Comparison of ENCODE assay signal across 9 cellular contexts in genomic region chr11:112016088-112016764, GRCh38. TPM values are rescaled to one million over a fixed set of nuclear protein-coding genes. Genes with fewer than 3 reads are reported as not detected.
DNase-seq lines count a peak whose midpoint lies in the region; ATAC-seq and TF ChIP-seq lines count a peak whose summit lies in the region.
"Had no signal": no experiment of that assay in that cellular context is flagged by ENCODE, and none has a peak within 500 bp of the region (broad histone marks: within the 10 kb centered on the region; RNA-seq: fewer than 3 reads in every experiment).

No MANE protein-coding gene starts in this region.

- peaks cover 33% of the 10 kb centered on the region for H3K4me1 ChIP-seq in OCI-LY3 (ENCODE audit: low read length)

- no peaks in the 10 kb centered on the region for H4K20me1 ChIP-seq in OCI-LY3 (ENCODE audit: insufficient read depth, low read length)

- peak overlapping the region; percentile 94 for H3K4me2 ChIP-seq in OCI-LY3 (ENCODE audit: low read length)

- H3K36me3 Mint-ChIP-seq in memory B cell (no peaks in the 10 kb centered on the region), T-helper 17 cell (ENCODE audit: low read depth) (no peaks in the 10 kb centered on the region)
- H3K36me3 Mint-ChIP-seq in natural killer cell treated with Interleukin-12 subunit alpha and Interleukin-12 subunit beta and Interleukin-15 and Interleukin-18, amount 100 ng/mL, for 72 hours, result no peaks in the 10 kb centered on the region
- H3K36me3 Mint-ChIP-seq: naive B cell had no signal

- H3K27me3 ChIP-seq in OCI-LY3 (ENCODE audit: low read depth, low read length), result no peaks in the 10 kb centered on the region

- no peaks in the 10 kb centered on the region for H3K79me2 ChIP-seq in OCI-LY3 (ENCODE audit: low read length)

- ATAC-seq in GM18508 (IDR thresholded peaks at IDR 0.05; ENCODE audit: insufficient read depth, unreplicated experiment) (peak; percentile 64), HG02588 (IDR thresholded peaks at IDR 0.05; ENCODE audit: unreplicated experiment) (peak; percentile 82), memory B cell (ENCODE audit: low read depth) (peak; percentile 85), T-helper 17 cell (no peak)
- no peak for ATAC-seq in natural killer cell treated with Interleukin-12 subunit alpha and Interleukin-12 subunit beta and Interleukin-15 and Interleukin-18, amount 100 ng/mL, for 72 hours

- H3K4me3 Mint-ChIP-seq in memory B cell (peak overlapping the region; percentile 82), T-helper 17 cell (no peak overlapping the region)
- no peak overlapping the region for H3K4me3 Mint-ChIP-seq in natural killer cell treated with Interleukin-12 subunit alpha and Interleukin-12 subunit beta and Interleukin-15 and Interleukin-18, amount 100 ng/mL, for 72 hours

- peaks cover 30% of the 10 kb centered on the region for H3K36me3 ChIP-seq in OCI-LY3 (replicated peaks; ENCODE audit: low read depth, low read length)

- H3K27ac ChIP-seq in OCI-LY3 (ENCODE audit: low read length), result peak overlapping the region; percentile 84

- peak overlapping the region; percentile 60 for H3K9ac ChIP-seq in OCI-LY3 (ENCODE audit: low read length)

- H3K9me3 ChIP-seq in OCI-LY3 (ENCODE audit: insufficient read depth, low read length), result no peaks in the 10 kb centered on the region
- no peaks in the 10 kb centered on the region for H3K9me3 ChIP-seq in T-helper 17 cell (ENCODE audit: control insufficient read depth, low read length, poor library complexity, severe bottlenecking)

- H3K9me3 Mint-ChIP-seq in memory B cell, result no peaks in the 10 kb centered on the region
- no peaks in the 10 kb centered on the region for H3K9me3 Mint-ChIP-seq in natural killer cell treated with Interleukin-12 subunit alpha and Interleukin-12 subunit beta and Interleukin-15 and Interleukin-18, amount 100 ng/mL, for 72 hours

- DNase-seq in memory B cell (ENCODE audit: low spot score in 2 of 2) (peak in 1 of 2 donors; percentile 5), globus pallidus (ENCODE audit: low spot score) (no peak), T-helper 17 cell (no peak)
- no peak for DNase-seq in natural killer cell treated with Interleukin-12 subunit alpha and Interleukin-12 subunit beta and Interleukin-15 and Interleukin-18, amount 100 ng/mL, for 72 hours (ENCODE audit: low spot score)
- no peak for DNase-seq in stimulated activated CD4-positive, alpha-beta T cell treated with anti-CD3 and anti-CD28 coated beads, Interleukin-12 subunit alpha, Interleukin-12 subunit beta, amount 100 ng/mL, for 4 hours
- DNase-seq: naive B cell had no signal

- H3K4me1 Mint-ChIP-seq in memory B cell (peaks cover 7% of the 10 kb centered on the region), T-helper 17 cell (no peaks in the 10 kb centered on the region)
- H3K4me1 Mint-ChIP-seq in natural killer cell treated with Interleukin-12 subunit alpha and Interleukin-12 subunit beta and Interleukin-15 and Interleukin-18, amount 100 ng/mL, for 72 hours (ENCODE audit: low read depth in 2 of 2), result no peaks in the 10 kb centered on the region

- H2AFZ ChIP-seq in OCI-LY3 (ENCODE audit: low read depth, low read length), result peak overlapping the region; percentile 2; the same call in 1 of the 2 replicates

- peak overlapping the region; percentile 70 for H3K4me3 ChIP-seq in OCI-LY3 (ENCODE audit: low read length)

- H3K27ac Mint-ChIP-seq in memory B cell (peak overlapping the region; percentile 11), T-helper 17 cell (no peak overlapping the region)
- no peak overlapping the region for H3K27ac Mint-ChIP-seq in natural killer cell treated with Interleukin-12 subunit alpha and Interleukin-12 subunit beta and Interleukin-15 and Interleukin-18, amount 100 ng/mL, for 72 hours

- H3K27me3 Mint-ChIP-seq in memory B cell, result no peaks in the 10 kb centered on the region
- H3K27me3 Mint-ChIP-seq in natural killer cell treated with Interleukin-12 subunit alpha and Interleukin-12 subunit beta and Interleukin-15 and Interleukin-18, amount 100 ng/mL, for 72 hours, result peaks cover 0 to 7% of the 10 kb centered on the region in 2 donors
- peaks cover 7% of the 10 kb centered on the region for H3K27me3 Mint-ChIP-seq in T-helper 17 cell

- no peak for TF ChIP-seq CTCF in OCI-LY3 (IDR thresholded peaks at IDR 0.05; ENCODE audit: low read depth, low read length)

RNA-seq across cellular contexts. Expression of gene DLAT, which starts 9.0 kb away (rescaled TPM):
- 10 to 100 TPM; 37.3 to 40.9 TPM for total RNA-seq in natural killer cell treated with Interleukin-12 subunit alpha and Interleukin-12 subunit beta and Interleukin-15 and Interleukin-18, amount 100 ng/mL, for 72 hours
- total RNA-seq in T-helper 17 cell, result 10 to 100 TPM; 13.8 to 16.1 TPM

RNA-seq across cellular contexts. Expression of gene PIH1D2, which starts 57.6 kb away (rescaled TPM):
- total RNA-seq in natural killer cell treated with Interleukin-12 subunit alpha and Interleukin-12 subunit beta and Interleukin-15 and Interleukin-18, amount 100 ng/mL, for 72 hours, result under 1 TPM in 1 of 2 donors, not detected in 1; 0.48 TPM
- total RNA-seq in T-helper 17 cell, result under 1 TPM in 1 of 2 donors, not detected in 1; 0.23 TPM

RNA-seq across cellular contexts. Expression of gene NKAPD1, which starts 57.9 kb away (rescaled TPM):
- total RNA-seq in natural killer cell treated with Interleukin-12 subunit alpha and Interleukin-12 subunit beta and Interleukin-15 and Interleukin-18, amount 100 ng/mL, for 72 hours, result 10 to 100 TPM; 15.8 to 21.1 TPM
- 10 to 100 TPM in 1 of 2 donors, 1 to 10 TPM in 1; 9.8 to 12.8 TPM for total RNA-seq in T-helper 17 cell

Comparison
In these comparisons a context has a peak if more than half of its experiments do, and no peak if none do; other contexts are left out.
1. ATAC-seq: peak in GM18508 (single experiment), HG02588 (single experiment) and memory B cell (single experiment); none in natural killer cell treated with Interleukin-12 subunit alpha and Interleukin-12 subunit beta and Interleukin-15 and Interleukin-18, amount 100 ng/mL, for 72 hours (0 of 2) and T-helper 17 cell (single experiment).